29 cellular contexts compared by ENCODE assay signal in the genomic region with DNA sequence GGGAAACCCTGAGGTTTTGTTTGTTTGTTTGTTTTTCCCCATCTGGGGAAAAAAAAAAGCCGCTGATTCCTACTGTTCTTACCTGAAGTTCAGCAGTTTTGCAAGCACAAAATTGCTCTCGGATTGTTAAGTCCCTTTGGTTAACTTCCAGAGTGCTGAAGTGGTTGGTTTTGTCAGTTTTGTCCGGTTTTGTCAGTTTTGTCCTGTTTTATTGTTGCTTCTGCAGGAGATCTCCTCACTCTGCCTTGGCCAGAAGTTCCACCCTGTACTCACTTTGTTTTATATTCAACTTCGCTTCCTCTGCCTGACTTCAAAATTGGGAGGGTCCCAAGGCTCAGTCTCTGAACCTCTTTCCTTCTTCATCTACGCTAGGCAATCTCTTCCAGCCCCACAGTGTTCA.
"Had no signal": no experiment of that assay in that cellular context is flagged by ENCODE, and none has a peak within 500 bp of the region (broad histone marks: within the 10 kb centered on the region; RNA-seq: fewer than 3 reads in every experiment).

No MANE protein-coding gene starts in this region.

- H3K27me3 Mint-ChIP-seq: naive thymus-derived CD8-positive, alpha-beta T cell; natural killer cell treated with Interleukin-12 subunit alpha and Interleukin-12 subunit beta and Interleukin-15 and Interleukin-18, amount 100 ng/mL, for 72 hours; progenitor cell of endocrine pancreas; stimulated activated naive B cell treated with anti-CD40 and anti-IgM and Interleukin-4, amounts not matched to agents 10 μg/mL and 1 μg/mL and 100 μg/mL, for 72 hours; stimulated activated naive CD8-positive, alpha-beta T cell treated with anti-CD3 and anti-CD28 coated beads, Interleukin-15, Interleukin-2, amounts not matched to agents 100 ng/mL and 50 ng/mL, for 24 hours; type B pancreatic cell had no signal

- H3K27ac Mint-ChIP-seq: natural killer cell treated with Interleukin-12 subunit alpha and Interleukin-12 subunit beta and Interleukin-15 and Interleukin-18, amount 100 ng/mL, for 72 hours; progenitor cell of endocrine pancreas; stimulated activated effector memory CD8-positive, alpha-beta T cell treated with anti-CD3 and anti-CD28 coated beads, Interleukin-12 subunit alpha, Interleukin-12 subunit beta, amount 100 ng/mL, for 72 hours; stimulated activated naive B cell treated with anti-CD40 and anti-IgM and Interleukin-4, amounts not matched to agents 10 μg/mL and 1 μg/mL and 100 μg/mL, for 72 hours; stimulated activated naive CD8-positive, alpha-beta T cell treated with anti-CD3 and anti-CD28 coated beads, Interleukin-15, Interleukin-2, amounts not matched to agents 100 ng/mL and 50 ng/mL, for 24 hours; type B pancreatic cell had no signal

- H3K4me3 ChIP-seq: neural progenitor cell, ovary, psoas muscle, right lobe of liver, sigmoid colon, stomach, thoracic aorta, tibial artery, transverse colon, upper lobe of right lung, uterus had no signal

- H3K4me3 Mint-ChIP-seq: naive thymus-derived CD8-positive, alpha-beta T cell; natural killer cell treated with Interleukin-12 subunit alpha and Interleukin-12 subunit beta and Interleukin-15 and Interleukin-18, amount 100 ng/mL, for 72 hours; nephron progenitor cell; neural progenitor cell; stimulated activated effector memory CD8-positive, alpha-beta T cell treated with anti-CD3 and anti-CD28 coated beads, Interleukin-12 subunit alpha, Interleukin-12 subunit beta, amount 100 ng/mL, for 72 hours; stimulated activated naive B cell treated with anti-CD40 and anti-IgM and Interleukin-4, amounts not matched to agents 10 μg/mL and 1 μg/mL and 100 μg/mL, for 72 hours; stimulated activated naive CD8-positive, alpha-beta T cell treated with anti-CD3 and anti-CD28 coated beads, Interleukin-15, Interleukin-2, amounts not matched to agents 100 ng/mL and 50 ng/mL, for 24 hours; type B pancreatic cell had no signal

- H3K27ac ChIP-seq: neural progenitor cell, ovary, parathyroid adenoma, psoas muscle, right lobe of liver, sigmoid colon, stomach, thoracic aorta, tibial artery, transverse colon, upper lobe of right lung, uterus had no signal

- H3K36me3 ChIP-seq: neural progenitor cell, ovary, thoracic aorta, uterus had no signal

- ATAC-seq: naive thymus-derived CD8-positive, alpha-beta T cell; natural killer cell treated with Interleukin-12 subunit alpha and Interleukin-12 subunit beta and Interleukin-15 and Interleukin-18, amount 100 ng/mL, for 72 hours; psoas muscle; right cardiac atrium; stimulated activated effector memory CD8-positive, alpha-beta T cell treated with anti-CD3 and anti-CD28 coated beads, Interleukin-12 subunit alpha, Interleukin-12 subunit beta, amount 100 ng/mL, for 72 hours; stimulated activated naive B cell treated with anti-CD40 and anti-IgM and Interleukin-4, amounts not matched to agents 10 μg/mL and 1 μg/mL and 100 μg/mL, for 72 hours; upper lobe of right lung had no signal

- H2AFZ ChIP-seq: neural progenitor cell, parathyroid adenoma had no signal

- H3K27me3 ChIP-seq: neural progenitor cell, ovary, right lobe of liver, sigmoid colon, stomach, tibial artery, transverse colon, upper lobe of right lung, uterus had no signal

- H3K4me1 ChIP-seq: parathyroid adenoma, psoas muscle, right lobe of liver, transverse colon, upper lobe of right lung, uterus had no signal

- H3K4me2 ChIP-seq: neural progenitor cell had no signal

- H3K9me3 ChIP-seq: ovary, psoas muscle, right lobe of liver, sigmoid colon, stomach, thoracic aorta, tibial artery, transverse colon, upper lobe of right lung, uterus had no signal

- H3K9me3 Mint-ChIP-seq: natural killer cell treated with Interleukin-12 subunit alpha and Interleukin-12 subunit beta and Interleukin-15 and Interleukin-18, amount 100 ng/mL, for 72 hours; neural progenitor cell; stimulated activated effector memory CD8-positive, alpha-beta T cell treated with anti-CD3 and anti-CD28 coated beads, Interleukin-12 subunit alpha, Interleukin-12 subunit beta, amount 100 ng/mL, for 72 hours; stimulated activated naive B cell treated with anti-CD40 and anti-IgM and Interleukin-4, amounts not matched to agents 10 μg/mL and 1 μg/mL and 100 μg/mL, for 72 hours; stimulated activated naive CD8-positive, alpha-beta T cell treated with anti-CD3 and anti-CD28 coated beads, Interleukin-15, Interleukin-2, amounts not matched to agents 100 ng/mL and 50 ng/mL, for 24 hours; type B pancreatic cell had no signal

- DNase-seq: naive thymus-derived CD8-positive, alpha-beta T cell; nephron progenitor cell; occipital lobe; ovary; posterior cingulate gyrus; psoas muscle; right cardiac atrium; right lobe of liver; sigmoid colon; small intestine; stimulated activated CD4-positive, alpha-beta T cell treated with anti-CD3 and anti-CD28 coated beads, Interleukin-15, amount 100 ng/mL, for 24 hours; stimulated activated CD4-positive, alpha-beta T cell treated with anti-CD3 and anti-CD28 coated beads, Interleukin-2, amount 100 ng/mL, for 24 hours; stimulated activated CD4-positive, alpha-beta T cell treated with anti-CD3 and anti-CD28 coated beads, Interleukin-2, amount 100 ng/mL, for 48 hours; stimulated activated CD4-positive, alpha-beta T cell treated with anti-CD3 and anti-CD28 coated beads, Interleukin-4, amount 100 ng/mL, for 24 hours; stimulated activated naive B cell treated with anti-CD40 and anti-IgM and Interleukin-4, amounts not matched to agents 10 μg/mL and 1 μg/mL and 100 μg/mL, for 72 hours; stimulated activated naive CD4-positive, alpha-beta T cell treated with Interleukin-2 at 50 U/mL for 16 hours; stomach; tibial artery; transverse colon; upper lobe of right lung; uterus had no signal
